Comparison of ENCODE assay signal across 6 cellular contexts in genomic region chr10:121300723-121301122, GRCh38.
"Had no signal": no experiment of that assay in that cellular context is flagged by ENCODE, and none has a peak within 500 bp of the region (broad histone marks: within the 10 kb centered on the region; RNA-seq: fewer than 3 reads in every experiment).

No MANE protein-coding gene starts in this region.

- H3K4me1 Mint-ChIP-seq: IgD-negative memory B cell had no signal

- H3K27ac Mint-ChIP-seq: IgD-negative memory B cell had no signal

- H3K36me3 Mint-ChIP-seq: IgD-negative memory B cell had no signal

- H3K9ac ChIP-seq: KMS-11 had no signal

- H3K27ac ChIP-seq: KMS-11 had no signal

- H3K4me3 Mint-ChIP-seq: H9, IgD-negative memory B cell had no signal

- H3K9me3 Mint-ChIP-seq: H9, IgD-negative memory B cell had no signal

- DNase-seq: GOT3, H9, HCEC 1CT, KBM-7 had no signal

- H3K27me3 Mint-ChIP-seq: IgD-negative memory B cell had no signal

- H3K4me2 ChIP-seq: KMS-11 had no signal
